ENCODE assay signal across 26 cellular contexts in the genomic region with DNA sequence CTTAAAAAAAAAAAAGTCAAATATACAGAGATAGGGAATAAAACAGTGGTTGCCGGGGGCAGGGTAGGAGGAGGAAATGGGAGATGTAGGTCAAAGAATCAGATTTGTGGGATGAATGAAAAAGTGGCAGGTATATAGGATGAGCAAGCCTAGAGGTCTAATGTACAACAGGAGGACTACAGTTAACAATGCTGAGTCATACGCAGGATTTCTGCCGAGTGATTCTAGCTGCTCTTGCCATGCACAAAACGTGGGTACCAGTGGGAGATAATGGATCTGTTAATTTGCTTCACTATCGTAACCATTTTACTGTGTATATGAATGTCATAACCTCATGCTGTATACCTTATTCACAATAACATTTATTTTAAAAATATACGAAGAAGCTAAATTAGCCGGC. TPM values are rescaled to one million over a fixed set of nuclear protein-coding genes. Genes with fewer than 3 reads are reported as not detected.
"Had no signal": no experiment of that assay in that cellular context is flagged by ENCODE, and none has a peak within 500 bp of the region (broad histone marks: within the 10 kb centered on the region; RNA-seq: fewer than 3 reads in every experiment).

No MANE protein-coding gene starts in this region.

- H3K27me3 ChIP-seq: MG63, Peyer's patch, SJSA1 had no signal

- H3K9me3 ChIP-seq: MG63, Peyer's patch, SJSA1 had no signal

- H3K27ac ChIP-seq: HL-60, PC-9, Peyer's patch, SJSA1, SK-N-MC had no signal

- H3K36me3 ChIP-seq: MG63, Peyer's patch, SJSA1 had no signal

- H2AFZ ChIP-seq: PC-9 had no signal

- DNase-seq: Karpas-422, KG1, MG63, NCI-H1092, NCI-H1105 treated with DMSO at 0.1 percent for 48 hours, NCI-H1417 treated with DMSO at 0.1 percent for 48 hours, NCI-H146, NCI-H1694 treated with DMSO at 0.1 percent for 48 hours, NCI-H2029, NCI-H2081 treated with DMSO at 0.1 percent for 48 hours, NCI-H2171, NCI-H226, NCI-H446, NCI-H510A, NCI-H524 treated with DMSO at 0.1 percent for 48 hours, NCI-H69, NCI-H774, PC-9, Peyer's patch, Right ventricle myocardium superior, RPMI8226, SIG-M5 had no signal

- H3K4me2 ChIP-seq: PC-9 had no signal

- H3K4me3 ChIP-seq: MG63, PC-9, Peyer's patch, SJSA1, SK-N-MC had no signal

RNA-seq across cellular contexts. Expression of gene MTNR1A, which starts 10.7 kb away (rescaled TPM):
- total RNA-seq: OCI-LY7, PC-9, Peyer's patch, Right ventricle myocardium superior had no signal
